8 cellular contexts compared by ENCODE assay signal in the genomic region with DNA sequence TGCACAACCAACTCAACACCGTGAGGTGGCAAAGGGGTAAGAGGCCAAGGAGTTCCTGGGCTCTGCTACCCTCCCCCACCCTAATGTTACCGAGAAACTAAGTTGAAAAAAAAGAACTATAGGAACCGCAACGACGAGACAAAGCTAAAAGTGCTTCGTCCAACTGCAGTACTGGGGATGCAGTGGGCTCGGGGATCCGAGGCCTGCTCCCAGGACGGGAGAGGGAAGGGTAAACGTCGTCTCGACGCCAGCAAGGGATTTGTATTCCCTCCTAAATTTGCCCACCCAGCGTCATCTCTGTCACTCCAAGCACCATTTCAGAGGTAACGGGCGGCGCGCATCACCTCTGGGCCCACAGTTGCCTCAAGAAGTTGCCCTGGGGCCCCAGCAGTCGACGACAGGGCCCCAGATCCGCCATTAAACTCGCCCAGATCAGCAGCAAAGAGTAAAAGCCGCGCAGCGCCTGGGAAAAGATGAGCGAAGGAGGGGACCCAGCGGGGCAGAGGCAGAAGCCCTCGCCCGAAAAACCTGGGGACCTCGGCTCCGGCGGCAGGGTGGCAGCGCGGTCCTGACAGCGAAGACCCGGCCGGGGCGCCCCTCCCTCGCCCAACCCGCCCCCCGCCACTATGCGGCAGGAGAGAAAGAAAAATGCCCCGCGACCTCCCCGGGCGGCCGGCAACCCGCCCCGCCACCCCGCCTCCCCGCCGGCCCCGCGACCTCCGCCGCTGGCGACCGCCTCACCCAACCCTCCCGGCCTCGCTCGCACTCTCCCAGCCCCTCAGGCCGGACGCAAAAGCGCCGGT. TPM values are rescaled to one million over a fixed set of nuclear protein-coding genes. Genes with fewer than 3 reads are reported as not detected.
DNase-seq lines count a peak whose midpoint lies in the region; ATAC-seq and TF ChIP-seq lines count a peak whose summit lies in the region.

No MANE protein-coding gene starts in this region.

- no peaks in the 10 kb centered on the region for H3K27me3 Mint-ChIP-seq in osteocyte (ENCODE audit: unreplicated experiment)

- intact Hi-C loops in PC-9 (cut with micrococcal nuclease; ENCODE audit: unreplicated experiment) = loop anchor here (5.0 to 10.0 kb wide), 3 partner anchors 70 to 258 kb away; a partner anchor contains a TSS

- BruUV-seq in PC-9 (replicated peaks; lab: Mats Ljungman, UMichigan) = no TSS peak

- peak overlapping the region; percentile 77 for H3K27ac ChIP-seq in PC-9
- H3K27ac ChIP-seq in tibial nerve = peak overlapping the region; percentile 89 to 99 (median 94)

- H3K4me1 ChIP-seq in PC-9 (replicated peaks; ENCODE audit: insufficient read depth) (peaks cover 29% of the 10 kb centered on the region), tibial nerve (peaks cover 0 to 37% (median 7%) of the 10 kb centered on the region in 4 donors)

- no peak for TF ChIP-seq POLR2A in tibial nerve (IDR thresholded peaks at IDR 0.05)

- peak in 1 of 2 donors; percentile 25 for TF ChIP-seq EP300 in tibial nerve (IDR thresholded peaks at IDR 0.05)

- H3K4me3 Mint-ChIP-seq in osteocyte (ENCODE audit: unreplicated experiment) = peak overlapping the region; percentile 97

- no peaks in the 10 kb centered on the region for H3K9me2 ChIP-seq in PC-9 (ENCODE audit: insufficient read depth)

- peaks cover 7% of the 10 kb centered on the region for H3K36me3 Mint-ChIP-seq in osteocyte (ENCODE audit: unreplicated experiment)

- H4K20me1 ChIP-seq in PC-9 (ENCODE audit: insufficient read depth) = no peaks in the 10 kb centered on the region

- peaks cover 19% of the 10 kb centered on the region for H3F3A ChIP-seq in PC-9 (ENCODE audit: insufficient read depth, low read depth)

- WGBS in tibial nerve, 2 donors = 0 to 1% methylated on average over 38 to 43 of the region's 65 CpGs

- H3K27ac Mint-ChIP-seq in osteocyte (ENCODE audit: unreplicated experiment) = peak overlapping the region; percentile 97

- no peaks in the 10 kb centered on the region for H3K9me3 Mint-ChIP-seq in osteocyte (ENCODE audit: unreplicated experiment)

- H3K9me3 ChIP-seq in PC-9 (ENCODE audit: insufficient read depth, low read depth) (no peaks in the 10 kb centered on the region), tibial nerve (no peaks in the 10 kb centered on the region)

- POLR2A ChIA-PET in PC-9 (lab: Charles Lee; ENCODE audit: unreplicated experiment) = interaction anchor here (0.6 to 0.9 kb wide), 3 partner anchors 85 to 234 kb away, joined by 4 to 17 read pairs (median 6); a partner anchor contains a TSS

- TF ChIP-seq CTCF in PC-9 (conservative IDR thresholded peaks at IDR 0.05) = no peak
- TF ChIP-seq CTCF in osteocyte (IDR thresholded peaks at IDR 0.05) = no peak
- peak in 1 of 5 experiments; percentile 6 for TF ChIP-seq CTCF in tibial nerve (IDR thresholded peaks at IDR 0.05)

- ATAC-seq in HG02588 (IDR thresholded peaks at IDR 0.05; ENCODE audit: unreplicated experiment) = peak; percentile 4

- peak overlapping the region; percentile 90 for H2AFZ ChIP-seq in PC-9

- peak; percentile 3 for DNase-seq in GM04503 (ENCODE audit: low read depth)
- peak; percentile 10 to 35 for DNase-seq in PC-9
- peak; percentile 16 to 37 (median 32) for DNase-seq in activated naive CD4-positive, alpha-beta T cell (lab: John Stamatoyannopoulos, UW)
- peak; percentile 46 for DNase-seq in globus pallidus (ENCODE audit: low spot score)
- no peak for DNase-seq in osteocyte (ENCODE audit: extremely low spot score, unreplicated experiment)
- DNase-seq in tibial nerve (ENCODE audit: low spot score in 2 of 2) = peak in 1 of 2 donors; percentile 24
- no peak for DNase-seq in HuH-7.5 (ENCODE audit: low spot score)

- H3K4me3 ChIP-seq in PC-9 (peak overlapping the region; percentile 68), tibial nerve (peak overlapping the region; percentile 66 to 94 (median 80))

- CTCF ChIA-PET in PC-9 (lab: Charles Lee) = interaction anchor here (1.0 kb wide), 1 partner anchor 17 kb away, joined by 3 read pairs; no protein-coding TSS in a partner anchor

- H3K27me3 ChIP-seq in PC-9 (ENCODE audit: insufficient read depth, low read depth) (no peaks in the 10 kb centered on the region), tibial nerve (no peaks in the 10 kb centered on the region)

- H3K36me3 ChIP-seq in PC-9 (ENCODE audit: low read depth) = no peaks in the 10 kb centered on the region
- peaks cover 0 to 12% (median 0%) of the 10 kb centered on the region in 3 donors for H3K36me3 ChIP-seq in tibial nerve

- peaks cover 56% of the 10 kb centered on the region for H3K79me2 ChIP-seq in PC-9 (ENCODE audit: low read depth)

- H3K4me1 Mint-ChIP-seq in osteocyte (ENCODE audit: unreplicated experiment) = peaks cover 34% of the 10 kb centered on the region

- H3K4me2 ChIP-seq in PC-9 = peak overlapping the region; percentile 89

RNA-seq across cellular contexts. Expression of a gene that starts 0.7 kb away (rescaled TPM):
- total RNA-seq in PC-9 (2021) (10.0 and 10.3 TPM in 2 replicates), osteocyte (18.0 and 18.3 TPM in 2 replicates), tibial nerve (10 to 100 TPM; 14.4 to 24.0 (median 19.3) TPM)

Comparison
In these comparisons a context has a peak if more than half of its experiments do, and no peak if none do; other contexts are left out.
1. DNase-seq: peak in GM04503 (single experiment), PC-9 (2 of 2), activated naive CD4-positive, alpha-beta T cell (4 of 4) and globus pallidus (single experiment); none in osteocyte (single experiment) and HuH-7.5 (single experiment).